Comparison of ENCODE assay signal across 26 cellular contexts in the genomic region with DNA sequence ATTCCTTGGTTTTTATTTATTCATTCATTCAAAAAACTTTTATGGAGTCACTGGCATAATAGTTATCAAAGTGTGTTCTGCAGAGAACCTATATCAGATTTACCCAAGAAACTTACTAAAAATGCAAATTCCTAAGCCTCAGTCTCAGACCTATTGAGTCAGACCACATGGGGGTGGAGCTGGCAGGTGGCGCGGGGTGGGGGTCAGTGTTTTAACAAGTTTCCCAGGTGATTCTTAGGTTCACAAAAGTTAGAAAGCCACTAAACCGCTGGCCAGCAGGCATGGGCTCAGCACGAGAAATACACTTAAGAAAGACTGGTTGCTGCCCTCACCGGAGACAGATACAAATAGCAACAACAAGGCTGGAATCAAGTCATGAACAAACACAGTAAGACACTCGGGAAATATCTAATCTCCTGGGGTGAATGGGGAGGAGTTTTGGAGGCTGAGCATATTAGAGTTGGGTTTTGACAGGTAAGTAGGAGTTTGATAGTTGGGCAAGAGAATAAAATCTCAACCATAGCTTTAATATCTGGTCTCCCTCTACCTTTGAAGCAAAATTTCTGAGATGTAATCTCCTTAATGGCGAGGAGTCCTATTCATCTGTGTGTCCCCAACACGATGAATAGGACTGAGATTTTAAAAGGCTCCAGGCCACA.
"Had no signal": no experiment of that assay in that cellular context is flagged by ENCODE, and none has a peak within 500 bp of the region (broad histone marks: within the 10 kb centered on the region; RNA-seq: fewer than 3 reads in every experiment).

No MANE protein-coding gene starts in this region.

- H3K36me3 ChIP-seq: cardiac muscle cell, gastroesophageal sphincter, right lobe of liver, stomach, suprapubic skin, transverse colon, uterus had no signal

- H3K9ac ChIP-seq: parathyroid adenoma had no signal

- H3K9me3 ChIP-seq: body of pancreas, gastroesophageal sphincter, right lobe of liver, stomach, suprapubic skin, transverse colon, uterus had no signal

- H3K4me1 ChIP-seq: body of pancreas, parathyroid adenoma, right lobe of liver, stomach, suprapubic skin, transverse colon, uterus had no signal

- H3K4me3 ChIP-seq: body of pancreas, cardiac muscle cell, gastroesophageal sphincter, right lobe of liver, skin epidermis, stomach, suprapubic skin, transverse colon, uterus had no signal

- H3K27ac ChIP-seq: body of pancreas, cardiac muscle cell, epithelial cell of prostate, gastroesophageal sphincter, parathyroid adenoma, right lobe of liver, skin epidermis, stomach, suprapubic skin, transverse colon, uterus had no signal

- H3K27me3 ChIP-seq: body of pancreas, cardiac muscle cell, right lobe of liver, transverse colon, uterus had no signal

- DNase-seq: activated B cell treated with CpG ODN at 0.5 μM for 24 hours; activated CD4-positive, alpha-beta T cell treated with anti-CD3 and anti-CD28 coated beads for 36 hours; activated CD4-positive, alpha-beta T cell treated with anti-CD3 and anti-CD28 coated beads, Interleukin-2, amount 50 U/mL, for 4 hours; activated effector memory CD4-positive, alpha-beta T cell treated with Interleukin-2 at 50 U/mL for 16 hours; activated naive CD4-positive, alpha-beta T cell treated with anti-CD3 and anti-CD28 coated beads, Interleukin-2, amount 10 ng/mL, durations not matched to agents 7 days and 5 days; activated T-cell treated with anti-CD3 and anti-CD28 coated beads, Interleukin-2, amount 50 U/mL, for 72 hours; anterior cingulate cortex; body of pancreas; cortex of kidney; head of caudate nucleus; hypothalamus; islet precursor cell; left cardiac atrium; nephron progenitor cell; right lobe of liver; stimulated activated CD4-positive, alpha-beta T cell treated with anti-CD3 and anti-CD28 coated beads, Interleukin-2, amount 100 ng/mL, for 24 hours; stomach; transverse colon; uterus had no signal

- H3K79me2 ChIP-seq: parathyroid adenoma had no signal

- ATAC-seq: activated CD4-positive, alpha-beta T cell treated with anti-CD3 and anti-CD28 coated beads for 36 hours; activated T-cell treated with anti-CD3 and anti-CD28 coated beads, Interleukin-2, amount 50 U/mL, for 72 hours; body of pancreas; gastroesophageal sphincter; left cardiac atrium; right lobe of liver; stimulated activated effector memory CD8-positive, alpha-beta T cell treated with anti-CD3 and anti-CD28 coated beads, Interleukin-12 subunit alpha, Interleukin-12 subunit beta, amount 100 ng/mL, for 72 hours had no signal

- H2AFZ ChIP-seq: parathyroid adenoma had no signal
